8 cellular contexts compared by ENCODE assay signal in the genomic region with DNA sequence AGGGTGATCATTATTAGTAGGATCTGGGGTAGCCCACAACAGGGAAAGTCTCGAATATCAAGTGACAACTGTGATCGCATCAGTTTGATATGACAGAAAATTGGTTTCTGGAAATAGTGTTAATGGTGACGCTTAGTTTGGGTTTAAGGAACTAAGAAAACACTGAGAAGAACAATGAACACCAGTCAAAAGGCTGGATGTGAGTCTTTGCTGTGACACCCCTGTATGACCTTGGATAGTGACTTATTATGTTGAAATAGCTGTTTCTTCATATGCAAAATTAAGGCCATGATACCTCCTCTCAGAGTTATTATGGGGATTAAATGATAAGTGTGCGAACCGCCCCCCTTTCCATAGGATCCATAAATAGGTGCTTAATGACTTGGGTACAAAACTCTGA. TPM values are rescaled to one million over a fixed set of nuclear protein-coding genes. Genes with fewer than 3 reads are reported as not detected.
DNase-seq lines count a peak whose midpoint lies in the region; ATAC-seq and TF ChIP-seq lines count a peak whose summit lies in the region.

No MANE protein-coding gene starts in this region.

- no peaks in the 10 kb centered on the region for H3K36me3 Mint-ChIP-seq in activated naive CD8-positive, alpha-beta T cell treated with anti-CD3 and anti-CD28 coated beads, Interleukin-2, amount 10 ng/mL, durations not matched to agents 7 days and 5 days

- peak overlapping the region; percentile 84 to 99 (median 93) for H3K4me3 ChIP-seq in heart left ventricle
- peak overlapping the region; percentile 95 to 100 (median 99) for H3K4me3 ChIP-seq in right lobe of liver
- peak overlapping the region; percentile 88 for H3K4me3 ChIP-seq in urinary bladder (ENCODE audit: low read depth, low read length)

- H3K27ac ChIP-seq in heart left ventricle: peak overlapping the region in 10 of 12 donors; percentile 84 to 94 (median 88)
- H3K27ac ChIP-seq in right lobe of liver: peak overlapping the region; percentile 91 to 98 (median 93)
- no peak overlapping the region for H3K27ac ChIP-seq in urinary bladder (ENCODE audit: low read depth)

- H3K9me3 ChIP-seq in heart left ventricle (no peaks in the 10 kb centered on the region), right lobe of liver (no peaks in the 10 kb centered on the region)

- intact Hi-C loops in heart left ventricle (cut with DNase I) (loop anchor here in 3 of 10 donors (5.0 to 10.0 kb wide), 3 partner anchors 35 to 443 kb away; a partner anchor contains a TSS), left ventricle myocardium superior (cut with micrococcal nuclease) (no loop called here), right lobe of liver (cut with DNase I) (no loop called here)

- POLR2A ChIA-PET in activated naive CD8-positive, alpha-beta T cell treated with anti-CD3 and anti-CD28 coated beads, Interleukin-2, amount 10 ng/mL, durations not matched to agents 7 days and 5 days (lab: Charles Lee): interaction anchor here (1.2 to 3.2 kb wide), 6 partner anchors 19 to 443 kb away, joined by 3 to 20 read pairs (median 6); a partner anchor contains a TSS

- ATAC-seq in heart left ventricle (no peak), left ventricle myocardium superior (no peak), right lobe of liver (no peak)
- ATAC-seq in activated naive CD8-positive, alpha-beta T cell treated with anti-CD3 and anti-CD28 coated beads, Interleukin-2, amount 10 ng/mL, durations not matched to agents 7 days and 5 days (ENCODE audit: low read depth): no peak

- no peaks in the 10 kb centered on the region for H3K36me3 ChIP-seq in heart left ventricle
- H3K36me3 ChIP-seq in right lobe of liver: no peaks in the 10 kb centered on the region
- H3K36me3 ChIP-seq in urinary bladder (ENCODE audit: insufficient read depth): no peaks in the 10 kb centered on the region

- WGBS in heart left ventricle, 4 donors: 32 to 37% (median 33%) methylated on average over 5 of the region's 5 CpGs
- 20% methylated on average over 5 of the region's 5 CpGs for WGBS in right lobe of liver (ENCODE audit: insufficient coverage, low coverage, low lambda C conversion rate, missing lambda C conversion rate)
- WGBS in urinary bladder: 42% methylated on average over 5 of the region's 5 CpGs

- TF ChIP-seq CTCF in heart left ventricle (IDR thresholded peaks at IDR 0.05) (no peak), right lobe of liver (IDR thresholded peaks at IDR 0.05) (no peak)

- peak overlapping the region; percentile 80 for H3K27ac Mint-ChIP-seq in activated naive CD8-positive, alpha-beta T cell treated with anti-CD3 and anti-CD28 coated beads, Interleukin-2, amount 10 ng/mL, durations not matched to agents 7 days and 5 days

- H3K27me3 Mint-ChIP-seq in activated naive CD8-positive, alpha-beta T cell treated with anti-CD3 and anti-CD28 coated beads, Interleukin-2, amount 10 ng/mL, durations not matched to agents 7 days and 5 days: no peaks in the 10 kb centered on the region

- H3K4me1 Mint-ChIP-seq in activated naive CD8-positive, alpha-beta T cell treated with anti-CD3 and anti-CD28 coated beads, Interleukin-2, amount 10 ng/mL, durations not matched to agents 7 days and 5 days: peaks cover 36% of the 10 kb centered on the region

- TF ChIP-seq POLR2A in heart left ventricle (IDR thresholded peaks at IDR 0.05) (no peak), right lobe of liver (IDR thresholded peaks at IDR 0.05) (no peak)

- no peak for DNase-seq in heart left ventricle
- no peak for DNase-seq in left ventricle myocardium superior
- no peak for DNase-seq in activated naive CD8-positive, alpha-beta T cell treated with anti-CD3 and anti-CD28 coated beads, Interleukin-2, amount 10 ng/mL, durations not matched to agents 7 days and 5 days
- no peak for DNase-seq in right lobe of liver
- DNase-seq in NCI-H2227 treated with DMSO at 0.1 percent for 48 hours (lab: John Stamatoyannopoulos, UW): no peak
- DNase-seq in inferior parietal cortex (ENCODE audit: extremely low spot score): no peak
- no peak for DNase-seq in DMS79 treated with DMSO at 0.1 percent for 48 hours (lab: John Stamatoyannopoulos, UW)

- H3K4me1 ChIP-seq in heart left ventricle: peaks cover 3 to 55% (median 25%) of the 10 kb centered on the region in 12 donors
- H3K4me1 ChIP-seq in right lobe of liver: peaks cover 0 to 38% (median 0%) of the 10 kb centered on the region in 4 donors
- H3K4me1 ChIP-seq in urinary bladder (ENCODE audit: insufficient read depth): peaks cover 2% of the 10 kb centered on the region

- peak overlapping the region; percentile 96 for H3K4me3 Mint-ChIP-seq in activated naive CD8-positive, alpha-beta T cell treated with anti-CD3 and anti-CD28 coated beads, Interleukin-2, amount 10 ng/mL, durations not matched to agents 7 days and 5 days

- H3K9me3 Mint-ChIP-seq in activated naive CD8-positive, alpha-beta T cell treated with anti-CD3 and anti-CD28 coated beads, Interleukin-2, amount 10 ng/mL, durations not matched to agents 7 days and 5 days: no peaks in the 10 kb centered on the region

- no peaks in the 10 kb centered on the region for H3K27me3 ChIP-seq in heart left ventricle
- H3K27me3 ChIP-seq in right lobe of liver: no peaks in the 10 kb centered on the region

RNA-seq across cellular contexts. Expression of a gene that starts 0.9 kb away (rescaled TPM):
- total RNA-seq in heart left ventricle: 1 to 10 TPM; 3.9 to 7.3 (median 5.0) TPM
- polyA plus RNA-seq in heart left ventricle: 1 to 10 TPM; 3.8 to 8.2 TPM
- total RNA-seq in left ventricle myocardium superior: 5.3 TPM
- total RNA-seq in activated naive CD8-positive, alpha-beta T cell treated with anti-CD3 and anti-CD28 coated beads, Interleukin-2, amount 10 ng/mL, durations not matched to agents 7 days and 5 days: 1 to 10 TPM; 3.6 to 4.3 TPM
- total RNA-seq in right lobe of liver: 10 to 100 TPM; 12.2 to 32.8 (median 18.2) TPM
- 10.3 TPM for total RNA-seq in urinary bladder
- 8.3 TPM for polyA plus RNA-seq in urinary bladder

RNA-seq across cellular contexts. Expression of a gene that starts 29.4 kb away (rescaled TPM):
- 10 to 100 TPM; 23.9 to 51.5 (median 31.3) TPM for total RNA-seq in heart left ventricle
- 10 to 100 TPM; 26.8 to 39.6 TPM for polyA plus RNA-seq in heart left ventricle
- total RNA-seq in left ventricle myocardium superior: 26.6 TPM
- 10 to 100 TPM; 17.8 to 18.5 TPM for total RNA-seq in activated naive CD8-positive, alpha-beta T cell treated with anti-CD3 and anti-CD28 coated beads, Interleukin-2, amount 10 ng/mL, durations not matched to agents 7 days and 5 days
- 10 to 100 TPM in 3 of 6 experiments, 1 to 10 TPM in 3; 8.1 to 23.8 (median 14.0) TPM for total RNA-seq in right lobe of liver
- total RNA-seq in urinary bladder: 90.4 TPM
- 45.0 TPM for polyA plus RNA-seq in urinary bladder

RNA-seq across cellular contexts. Expression of a gene that starts 32.6 kb away (rescaled TPM):
- total RNA-seq in heart left ventricle (10 to 100 TPM; 17.3 to 51.9 (median 41.9) TPM), left ventricle myocardium superior (46.8 TPM), right lobe of liver (1,000 to 10,000 TPM in 1 of 6 experiments, 100 to 1,000 TPM in 5; 477 to 1,242 (median 773) TPM), urinary bladder (60.1 TPM)
- polyA plus RNA-seq in heart left ventricle (10 to 100 TPM; 12.7 to 30.1 TPM), urinary bladder (81.2 TPM)
- 1 to 10 TPM in 1 of 2 experiments, under 1 TPM in 1; 0.94 to 1.2 TPM for total RNA-seq in activated naive CD8-positive, alpha-beta T cell treated with anti-CD3 and anti-CD28 coated beads, Interleukin-2, amount 10 ng/mL, durations not matched to agents 7 days and 5 days

Comparison
In these comparisons a context has a peak if more than half of its experiments do, and no peak if none do; other contexts are left out.
1. RNA of a gene that starts 32.6 kb away (total RNA-seq): 477 to 1,242 TPM in right lobe of liver, 60.1 TPM in urinary bladder (single experiment), 46.8 TPM in left ventricle myocardium superior (single experiment) and 17.3 to 51.9 TPM in heart left ventricle; 0.94 to 1.2 TPM in activated naive CD8-positive, alpha-beta T cell treated with anti-CD3 and anti-CD28 coated beads, Interleukin-2, amount 10 ng/mL, durations not matched to agents 7 days and 5 days; every median in the first group is over 4 times any median in the second.
2. Peak in every context shown above with its lines, with median percentiles within 50 percentile points of each other: H3K4me3 ChIP-seq.